23 cellular contexts compared by ENCODE assay signal in the genomic region with DNA sequence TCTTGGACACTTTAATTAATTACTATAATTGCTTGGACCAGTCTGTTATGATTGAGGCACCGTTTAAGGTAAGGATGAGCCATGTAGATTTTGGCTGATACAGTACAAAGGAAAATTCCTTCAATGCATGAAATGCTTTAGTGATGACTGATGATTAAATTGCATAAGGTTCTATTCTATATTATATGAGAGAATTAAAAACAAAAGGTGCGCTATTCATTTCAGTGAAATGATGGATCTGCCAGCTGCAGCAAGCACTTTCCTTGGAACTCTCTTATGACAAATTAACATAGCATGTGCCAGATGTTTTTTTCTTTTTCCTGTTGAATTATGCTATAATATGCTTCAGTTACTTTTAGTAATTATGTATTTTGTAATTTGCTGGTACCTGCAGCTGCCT.
DNase-seq lines count a peak whose midpoint lies in the region; ATAC-seq, FAIRE-seq and TF ChIP-seq lines count a peak whose summit lies in the region.
"Had no signal": no experiment of that assay in that cellular context is flagged by ENCODE, and none has a peak within 500 bp of the region (broad histone marks: within the 10 kb centered on the region; RNA-seq: fewer than 3 reads in every experiment).

No MANE protein-coding gene starts in this region.

- H3K27ac ChIP-seq in GM23248 = no peak overlapping the region
- H3K27ac ChIP-seq: 22Rv1; A549; BLaER1 treated with 17β-estradiol and CSF1 and Interleukin-3, amounts not matched to agents 10 nM and 100 nM; HL-60 had no signal

- H3K79me2 ChIP-seq in GM23248 (ENCODE audit: insufficient read depth) = no peaks in the 10 kb centered on the region

- FAIRE-seq in bronchial epithelial cell (lab: Jason Lieb, UNC) = no peak
- FAIRE-seq: A549, GM12878, GM19239, H54 had no signal

- WGBS in GM23248 (ENCODE audit: low coverage in 1 of 2, low lambda C conversion rate in 2 of 2, missing lambda C conversion rate in 2 of 2), 2 experiments = 76 to 81% methylated on average over 2 of the region's 2 CpGs

- in situ Hi-C loops in GM23248 (cut with MboI) = no loop called here

- H3K36me3 ChIP-seq in GM23248 (ENCODE audit: low read depth) = no peaks in the 10 kb centered on the region
- H3K36me3 ChIP-seq in bronchial epithelial cell (ENCODE audit: control insufficient read depth, insufficient read depth, low read length) = no peaks in the 10 kb centered on the region

- peak; percentile 34 for DNase-seq in NCI-H1105 treated with DMSO at 0.1 percent for 48 hours (lab: John Stamatoyannopoulos, UW)
- DNase-seq in NCI-H1105 (lab: John Stamatoyannopoulos, UW) = no peak
- DNase-seq in GM23248 = peak; percentile 1
- DNase-seq in bronchial epithelial cell (ENCODE audit: low read depth) = peak; percentile 28
- peak; percentile 1 for DNase-seq in iris pigment epithelial cell (ENCODE audit: low read depth)
- no peak for DNase-seq in GM19238 (ENCODE audit: insufficient read length, low spot score)
- DNase-seq: Calu3; CD8-positive, alpha-beta T cell; DMS 273 treated with DMSO at 0.1 percent for 48 hours; DMS53; DND-41; EL; HCEC 1CT; IMR-90 had no signal

- no peaks in the 10 kb centered on the region for H3F3A ChIP-seq in GM23248 (ENCODE audit: insufficient read depth)

- H3K4me2 ChIP-seq in GM23248 (ENCODE audit: unreplicated experiment) = no peak overlapping the region
- H3K4me2 ChIP-seq: A549, GM23338 had no signal

- H3K9ac ChIP-seq in GM23248 = no peak overlapping the region
- H3K9ac ChIP-seq: BLaER1 treated with 17β-estradiol and CSF1 and Interleukin-3, amounts not matched to agents 10 nM and 100 nM had no signal

- H3K9me3 ChIP-seq in GM23248 (ENCODE audit: low read depth) = no peaks in the 10 kb centered on the region
- H3K9me3 ChIP-seq: A549; BLaER1 treated with 17β-estradiol and CSF1 and Interleukin-3, amounts not matched to agents 10 nM and 100 nM had no signal

- no peak for ATAC-seq in HG02763 (IDR thresholded peaks at IDR 0.05; ENCODE audit: unreplicated experiment)
- ATAC-seq: A549; CD8-positive, alpha-beta T cell; GM12878; GM23338 had no signal

- H3K4me3 ChIP-seq in GM23248 (no peak overlapping the region), bronchial epithelial cell (ENCODE audit: low read depth, low read length) (no peak overlapping the region)
- H3K4me3 ChIP-seq: A549; BLaER1 treated with 17β-estradiol and CSF1 and Interleukin-3, amounts not matched to agents 10 nM and 100 nM; GM12878; GM23338 had no signal

- no peak overlapping the region for H2AFZ ChIP-seq in GM23248
- H2AFZ ChIP-seq: GM23338 had no signal

- H3K9me2 ChIP-seq in GM23248 (ENCODE audit: insufficient read depth) = no peaks in the 10 kb centered on the region

- TF ChIP-seq CTCF in bronchial epithelial cell (IDR thresholded peaks at IDR 0.05; ENCODE audit: insufficient read depth, low read length, severe bottlenecking) = no peak

- no peaks in the 10 kb centered on the region for H3K4me1 ChIP-seq in GM23248 (ENCODE audit: insufficient read depth)
- H3K4me1 ChIP-seq: A549 had no signal

- no peaks in the 10 kb centered on the region for H4K20me1 ChIP-seq in GM23248 (ENCODE audit: insufficient read depth)
- H4K20me1 ChIP-seq: BLaER1 treated with 17β-estradiol and CSF1 and Interleukin-3, amounts not matched to agents 10 nM and 100 nM had no signal

- H3K27me3 ChIP-seq in GM23248 (replicated peaks; ENCODE audit: insufficient read depth) (no peaks in the 10 kb centered on the region), bronchial epithelial cell (ENCODE audit: control insufficient read depth, insufficient read depth, low read length) (no peaks in the 10 kb centered on the region)
- H3K27me3 ChIP-seq: BLaER1 treated with 17β-estradiol and CSF1 and Interleukin-3, amounts not matched to agents 10 nM and 100 nM had no signal

Comparison
In these comparisons a context has a peak if more than half of its experiments do, and no peak if none do; other contexts are left out.
1. DNase-seq: peak in NCI-H1105 treated with DMSO at 0.1 percent for 48 hours (single experiment), GM23248 (single experiment), bronchial epithelial cell (single experiment) and iris pigment epithelial cell (single experiment); none in NCI-H1105 (single experiment) and GM19238 (single experiment).